In genomic region chr11:46450846-46451470, GRCh38 we compare ENCODE assay signal across 14 cellular contexts. TPM values are rescaled to one million over a fixed set of nuclear protein-coding genes. Genes with fewer than 3 reads are reported as not detected.
DNase-seq lines count a peak whose midpoint lies in the region; ATAC-seq and TF ChIP-seq lines count a peak whose summit lies in the region.
"Had no signal": no experiment of that assay in that cellular context is flagged by ENCODE, and none has a peak within 500 bp of the region (broad histone marks: within the 10 kb centered on the region; RNA-seq: fewer than 3 reads in every experiment).

No MANE protein-coding gene starts in this region.

- H3K9me3 ChIP-seq in IMR-90 (ENCODE audit: control insufficient read depth, insufficient read depth, low read length) (no peaks in the 10 kb centered on the region), gastroesophageal sphincter (no peaks in the 10 kb centered on the region), T-helper 17 cell (ENCODE audit: control insufficient read depth, low read length, poor library complexity, severe bottlenecking) (no peaks in the 10 kb centered on the region)
- H3K9me3 ChIP-seq: spleen had no signal

- H3K27ac ChIP-seq in IMR-90 (ENCODE audit: insufficient read depth, low read length): no peak overlapping the region
- H3K27ac ChIP-seq in gastroesophageal sphincter: peak overlapping the region in 3 of 4 donors; percentile 13 to 30 (median 29)
- peak overlapping the region in 8 of 59 donors; percentile 4 to 47 (median 41) for H3K27ac ChIP-seq in dorsolateral prefrontal cortex
- H3K27ac ChIP-seq: spleen had no signal

- H4K8ac ChIP-seq in IMR-90 (ENCODE audit: low read depth in 2 of 2, low read length in 2 of 2): no peak overlapping the region

- H3K27ac Mint-ChIP-seq in T-helper 17 cell: no peak overlapping the region
- H3K27ac Mint-ChIP-seq in immature natural killer cell: peak overlapping the region in 1 of 6 donors; percentile 66
- H3K27ac Mint-ChIP-seq: activated CD8-positive, alpha-beta memory T cell treated with anti-CD3 and anti-CD28 coated beads, Interleukin-2, amount 10 ng/mL, durations not matched to agents 7 days and 5 days had no signal

- intact Hi-C loops in IMR-90 (cut with micrococcal nuclease) (no loop called here), sciatic nerve (cut with DNase I) (no loop called here), dorsolateral prefrontal cortex (cut with DNase I) (no loop called here)

- no peak overlapping the region for H4K5ac ChIP-seq in IMR-90 (ENCODE audit: low read depth, low read length)

- no peak overlapping the region for H4K91ac ChIP-seq in IMR-90 (ENCODE audit: insufficient read depth, low read depth, low read length)

- H2BK20ac ChIP-seq in IMR-90 (ENCODE audit: low read depth, low read length): no peak overlapping the region

- peaks cover 48% of the 10 kb centered on the region for H3K4me1 Mint-ChIP-seq in T-helper 17 cell
- H3K4me1 Mint-ChIP-seq in immature natural killer cell: peaks cover 7 to 13% of the 10 kb centered on the region in 2 donors

- peaks cover 11 to 34% of the 10 kb centered on the region in 2 experiments; a peak in 3 of 4 replicates for H3K79me1 ChIP-seq in IMR-90 (ENCODE audit: low read depth in 1 of 2, low read length in 2 of 2)

- no peak overlapping the region for H3K14ac ChIP-seq in IMR-90 (replicated peaks; ENCODE audit: low read depth, low read length)

- H3K27me3 ChIP-seq in IMR-90 (ENCODE audit: control insufficient read depth, insufficient read depth, low read length): no peaks in the 10 kb centered on the region
- H3K27me3 ChIP-seq in gastroesophageal sphincter: no peaks in the 10 kb centered on the region
- no peaks in the 10 kb centered on the region for H3K27me3 ChIP-seq in dorsolateral prefrontal cortex
- H3K27me3 ChIP-seq: spleen had no signal

- dilution Hi-C loops in IMR-90 (cut with HindIII; ENCODE audit: low sequenced_read_pairs, unreplicated experiment): no loop called here

- H3K4ac ChIP-seq in IMR-90 (ENCODE audit: low read depth, low read length): no peak overlapping the region

- no peaks in the 10 kb centered on the region for H3K9me1 ChIP-seq in IMR-90 (ENCODE audit: insufficient read depth, low read length)

- no peak overlapping the region for H2BK120ac ChIP-seq in IMR-90 (ENCODE audit: low read depth, low read length)

- no peak overlapping the region for H2AK5ac ChIP-seq in IMR-90 (ENCODE audit: low read depth, low read length)

- DNase-seq in IMR-90 (peak; percentile 26), astrocyte of the cerebellum (ENCODE audit: low read depth) (peak; percentile 29), sciatic nerve (ENCODE audit: low spot score) (no peak), dorsolateral prefrontal cortex (no peak), T-helper 17 cell (no peak), immature natural killer cell (no peak)
- DNase-seq: activated CD8-positive, alpha-beta memory T cell treated with anti-CD3 and anti-CD28 coated beads, Interleukin-2, amount 10 ng/mL, durations not matched to agents 7 days and 5 days; activated gamma-delta T cell; NCI-H226; NK-92 treated with Interleukin-12 subunit alpha and Interleukin-12 subunit beta, amount 100 ng/mL, for 24 hours; posterior cingulate gyrus; spleen had no signal

- no peak overlapping the region for H3K4me2 ChIP-seq in IMR-90 (ENCODE audit: low read depth, low read length)

- H3K36me3 Mint-ChIP-seq in T-helper 17 cell (ENCODE audit: low read depth): peaks cover 11% of the 10 kb centered on the region
- H3K36me3 Mint-ChIP-seq in immature natural killer cell: peaks cover 0 to 4% (median 0%) of the 10 kb centered on the region in 3 donors

- no peak for ATAC-seq in IMR-90 (ENCODE audit: low read depth)
- ATAC-seq in gastroesophageal sphincter: no peak
- ATAC-seq in sciatic nerve: peak; percentile 96
- ATAC-seq in T-helper 17 cell: no peak
- ATAC-seq: activated CD8-positive, alpha-beta memory T cell treated with anti-CD3 and anti-CD28 coated beads, Interleukin-2, amount 10 ng/mL, durations not matched to agents 7 days and 5 days had no signal

- BruUV-seq in IMR-90 (replicated peaks; lab: Mats Ljungman, UMichigan): no TSS peak

- H3K36me3 ChIP-seq in IMR-90 (ENCODE audit: control insufficient read depth, insufficient read depth, low read length): no peaks in the 10 kb centered on the region; the same call in 1 of the 2 replicates
- no peaks in the 10 kb centered on the region for H3K36me3 ChIP-seq in gastroesophageal sphincter

- no peak overlapping the region for H3K18ac ChIP-seq in IMR-90 (ENCODE audit: low read depth, low read length)

- no CpG with 5 or more reads among the region's 3 CpGs for WGBS in IMR-90 (ENCODE audit: extremely low coverage in 2 of 2, insufficient read length in 1 of 2), 2 experiments
- WGBS in gastroesophageal sphincter (ENCODE audit: low coverage in 1 of 2), 2 donors: 47 to 67% methylated on average over 1 to 3 of the region's 3 CpGs

- H2BK15ac ChIP-seq in IMR-90 (ENCODE audit: low read depth, low read length): no peak overlapping the region

- H2AK9ac ChIP-seq in IMR-90 (replicated peaks; ENCODE audit: low read depth, low read length, poor library complexity): no peak overlapping the region

- H3K4me3 ChIP-seq in IMR-90 (ENCODE audit: insufficient read depth, low read depth, low read length): no peak overlapping the region
- no peak overlapping the region for H3K4me3 ChIP-seq in astrocyte of the cerebellum (ENCODE audit: low read depth, low read length)
- no peak overlapping the region for H3K4me3 ChIP-seq in gastroesophageal sphincter
- H3K4me3 ChIP-seq in dorsolateral prefrontal cortex: no peak overlapping the region
- H3K4me3 ChIP-seq: spleen had no signal

- H3K4me1 ChIP-seq in IMR-90 (ENCODE audit: control insufficient read depth, insufficient read depth, low read length): peaks cover 5% of the 10 kb centered on the region; the same call in 1 of the 2 replicates
- H3K4me1 ChIP-seq in gastroesophageal sphincter: peaks cover 3 to 31% (median 5%) of the 10 kb centered on the region in 3 donors

- CTCF ChIA-PET in IMR-90 (lab: Yijun Ruan, JAX): interaction anchor here (0.6 to 0.7 kb wide), 4 partner anchors 10 to 302 kb away, joined by 3 to 5 read pairs (median 4); no protein-coding TSS in a partner anchor

- POLR2A ChIA-PET in IMR-90 (lab: Charles Lee; ENCODE audit: unreplicated experiment): no interaction called here

- H3K23ac ChIP-seq in IMR-90 (ENCODE audit: low read depth, low read length): no peak overlapping the region

- no peak for TF ChIP-seq CTCF in IMR-90 (conservative IDR thresholded peaks at IDR 0.05; ENCODE audit: low read depth, low read length)
- TF ChIP-seq CTCF in astrocyte of the cerebellum (IDR thresholded peaks at IDR 0.05; ENCODE audit: low read depth, low read length, missing control alignments): no peak
- no peak for TF ChIP-seq CTCF in gastroesophageal sphincter (IDR thresholded peaks at IDR 0.05)
- no peak for TF ChIP-seq CTCF in dorsolateral prefrontal cortex (IDR thresholded peaks at IDR 0.05 in 54 of 56, conservative IDR thresholded peaks at IDR 0.05 in 2 of 56; ENCODE audit: low read depth in 1 of 56, partially characterized antibody in 56 of 56)

- no peak overlapping the region for H3K4me3 Mint-ChIP-seq in T-helper 17 cell
- H3K4me3 Mint-ChIP-seq in immature natural killer cell: no peak overlapping the region
- H3K4me3 Mint-ChIP-seq: activated CD8-positive, alpha-beta memory T cell treated with anti-CD3 and anti-CD28 coated beads, Interleukin-2, amount 10 ng/mL, durations not matched to agents 7 days and 5 days had no signal

- no peak overlapping the region for H2AFZ ChIP-seq in IMR-90 (replicated peaks; ENCODE audit: low read length, poor library complexity)

- TF ChIP-seq EP300 in gastroesophageal sphincter (IDR thresholded peaks at IDR 0.05): no peak

- H3K9me3 Mint-ChIP-seq in immature natural killer cell: no peaks in the 10 kb centered on the region

- H3K27me3 Mint-ChIP-seq in T-helper 17 cell (no peaks in the 10 kb centered on the region), immature natural killer cell (ENCODE audit: low read depth in 3 of 3) (peaks cover 0 to 2% (median 1%) of the 10 kb centered on the region in 3 donors)
- H3K27me3 Mint-ChIP-seq: activated CD8-positive, alpha-beta memory T cell treated with anti-CD3 and anti-CD28 coated beads, Interleukin-2, amount 10 ng/mL, durations not matched to agents 7 days and 5 days had no signal

- peaks cover 15% of the 10 kb centered on the region; the same call in 1 of the 2 replicates for H4K20me1 ChIP-seq in IMR-90 (ENCODE audit: insufficient read depth, low read length)

- no peak overlapping the region for H3K56ac ChIP-seq in IMR-90 (ENCODE audit: extremely low read depth, insufficient read depth, low read length)

- H2BK5ac ChIP-seq in IMR-90 (ENCODE audit: low read depth, low read length, poor library complexity, severe bottlenecking): no peak overlapping the region

- H3K9ac ChIP-seq in IMR-90 (ENCODE audit: low read depth, low read length): no peak overlapping the region

- TF ChIP-seq POLR2A in IMR-90 (IDR thresholded peaks at IDR 0.05; ENCODE audit: low read depth, low read length) (no peak), gastroesophageal sphincter (IDR thresholded peaks at IDR 0.05) (no peak)

- in situ Hi-C loops in IMR-90 (cut with MboI; ENCODE audit: low sequenced_read_pairs): no loop called here
- in situ Hi-C loops in astrocyte of the cerebellum (cut with HindIII; ENCODE audit: low sequenced_read_pairs): no loop called here

- no peak for TF ChIP-seq RAD21 in IMR-90 (IDR thresholded peaks at IDR 0.05; ENCODE audit: low read length)

TF ChIP-seq in IMR-90, 13 proteins besides CTCF, POLR2A, EP300 and RAD21:
- TF ChIP-seq CEBPB (IDR thresholded peaks at IDR 0.05; ENCODE audit: low read depth, low read length) (no peak), USF2 (IDR thresholded peaks at IDR 0.05; ENCODE audit: low read depth, low read length) (no peak), BHLHE40 (IDR thresholded peaks at IDR 0.05; ENCODE audit: low read depth, low read length) (no peak)

RNA-seq across cellular contexts. Expression of gene CHRM4, which starts 59.4 kb away (rescaled TPM):
- total RNA-seq in IMR-90 (2012; rRNA removed): 0.18 and 0.28 TPM in 2 replicates
- polyA plus RNA-seq in IMR-90 (2012; rRNA removed): 0.09 and 0.19 TPM in 2 replicates
- 0.16 and 0.19 TPM in 2 replicates for polyA plus RNA-seq in IMR-90 (2012; cell fraction: cytosol; rRNA removed)
- polyA plus RNA-seq in IMR-90 (2012; cell fraction: nucleus; rRNA removed; ENCODE audit: low replicate concordance): 0.49 and 1.0 TPM in 2 replicates
- total RNA-seq in gastroesophageal sphincter: 1 to 10 TPM in 1 of 4 donors, under 1 TPM in 2, not detected in 1; 0.27 to 1.3 (median 0.69) TPM
- not detected for total RNA-seq in sciatic nerve
- 10 to 100 TPM in 56 of 120 experiments, 1 to 10 TPM in 64; 2.7 to 25.0 (median 9.7) TPM for total RNA-seq in dorsolateral prefrontal cortex
- total RNA-seq in T-helper 17 cell: 1 to 10 TPM; 4.3 to 4.8 TPM
- polyA plus RNA-seq in immature natural killer cell: under 1 TPM in 2 of 3 donors, not detected in 1; 0.31 to 0.51 TPM
- polyA plus RNA-seq: liver had no signal

Comparison
In these comparisons a context has a peak if more than half of its experiments do, and no peak if none do; other contexts are left out.
1. DNase-seq: peak in IMR-90 (single experiment) and astrocyte of the cerebellum (single experiment); none in sciatic nerve (single experiment), dorsolateral prefrontal cortex (0 of 10), T-helper 17 cell (0 of 3) and immature natural killer cell (0 of 3).